In the genomic region with DNA sequence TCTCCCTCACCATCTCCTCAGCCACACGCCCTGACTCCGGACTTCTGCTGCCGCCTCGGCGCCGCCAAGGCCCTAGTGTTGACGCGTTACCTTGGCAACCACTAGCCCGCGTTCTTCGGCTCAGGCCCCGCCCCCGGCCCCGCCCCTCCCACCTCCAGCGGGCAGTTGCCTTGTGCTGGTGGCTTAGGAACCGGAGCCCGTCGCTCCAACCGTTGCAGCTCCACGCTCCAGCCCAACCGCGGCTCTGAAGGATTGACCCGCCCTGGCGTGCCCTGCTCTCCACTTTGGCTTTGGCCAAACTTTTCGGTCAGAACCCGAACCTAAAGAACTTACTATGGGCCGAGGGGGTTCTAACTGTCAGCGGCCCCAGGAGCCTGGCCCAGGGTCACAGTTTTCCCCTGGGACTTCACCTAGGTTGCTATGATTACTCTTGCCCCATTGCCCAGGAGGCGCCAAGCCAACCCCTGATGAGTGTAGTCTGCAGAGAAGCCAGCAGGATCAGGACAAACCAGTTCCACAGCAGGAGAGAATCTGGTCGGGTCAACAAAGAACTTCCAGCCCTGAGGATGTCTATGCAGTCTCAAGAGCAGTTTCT, we compare ENCODE assay signal across 8 cellular contexts. TPM values are rescaled to one million over a fixed set of nuclear protein-coding genes. Genes with fewer than 3 reads are reported as not detected.
DNase-seq lines count a peak whose midpoint lies in the region; TF ChIP-seq lines count a peak whose summit lies in the region.
"Had no signal": no experiment of that assay in that cellular context is flagged by ENCODE, and none has a peak within 500 bp of the region (broad histone marks: within the 10 kb centered on the region; RNA-seq: fewer than 3 reads in every experiment).

A gene with protein sequence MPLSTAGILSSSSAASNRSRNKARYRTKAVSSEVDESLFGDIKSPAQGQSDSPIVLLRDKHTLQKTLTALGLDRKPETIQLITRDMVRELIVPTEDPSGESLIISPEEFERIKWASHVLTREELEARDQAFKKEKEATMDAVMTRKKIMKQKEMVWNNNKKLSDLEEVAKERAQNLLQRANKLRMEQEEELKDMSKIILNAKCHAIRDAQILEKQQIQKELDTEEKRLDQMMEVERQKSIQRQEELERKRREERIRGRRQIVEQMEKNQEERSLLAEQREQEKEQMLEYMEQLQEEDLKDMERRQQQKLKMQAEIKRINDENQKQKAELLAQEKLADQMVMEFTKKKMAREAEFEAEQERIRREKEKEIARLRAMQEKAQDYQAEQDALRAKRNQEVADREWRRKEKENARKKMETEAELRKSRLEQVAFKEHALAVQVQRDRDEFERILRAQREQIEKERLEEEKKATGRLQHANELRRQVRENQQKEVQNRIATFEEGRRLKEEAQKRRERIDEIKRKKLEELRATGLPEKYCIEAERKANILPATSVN (minus strand): TSS at position 80 of the 595 bp plus-strand sequence. CDS start 67 bp downstream, at position 13.

- H2BK120ac ChIP-seq in H9 (ENCODE audit: low read depth, low read length, poor library complexity, severe bottlenecking) (peak within 1 kb of the TSS; percentile 98), mesendoderm (ENCODE audit: low read depth, low read length) (no peak within 1 kb of the TSS)

- peak within 1 kb of the TSS; percentile 43 to 64 for H3K4me3 Mint-ChIP-seq in H9

- H4K20me1 ChIP-seq in H9 (ENCODE audit: control insufficient read depth, insufficient read depth, insufficient read length), result no peaks in the 10 kb centered on the region

- H3K23me2 ChIP-seq in H9 (ENCODE audit: insufficient read length, low read depth, low read length, poor library complexity, severe bottlenecking), result peaks cover 4% of the 10 kb centered on the region

- peaks cover 0 to 6% (median 0%) of the 10 kb centered on the region in 3 experiments; a peak in 3 of 7 replicates for H3K36me3 Mint-ChIP-seq in H9 (ENCODE audit: insufficient read depth in 1 of 3, low read depth in 3 of 3)

- H4K8ac ChIP-seq in H9 (replicated peaks; ENCODE audit: insufficient read length, low read depth, low read length) (no peak within 1 kb of the TSS), mesendoderm (ENCODE audit: low read depth, low read length) (no peak within 1 kb of the TSS)

- H3K9me3 Mint-ChIP-seq in H9, result peaks cover 7 to 8% of the 10 kb centered on the region in 2 experiments; a peak in 4 of 5 replicates

- H4K91ac ChIP-seq in H9 (ENCODE audit: insufficient read length, low read depth, low read length), result no peak within 1 kb of the TSS

- no peaks in the 10 kb centered on the region; the same call in 1 of the 2 replicates for H3K4me1 ChIP-seq in H9 (ENCODE audit: insufficient read depth, low read length)
- peaks cover 3% of the 10 kb centered on the region for H3K4me1 ChIP-seq in ectodermal cell (ENCODE audit: control insufficient read depth, insufficient read depth, low read length)
- H3K4me1 ChIP-seq in mesendoderm (ENCODE audit: control insufficient read depth, low read depth, low read length), result peaks cover 9% of the 10 kb centered on the region

- DNase-seq in H9 (peak; percentile 97), NCI-H226 (peak; percentile 35), mesendoderm (peak; percentile 98), SKM-1 (lab: John Stamatoyannopoulos, UW; ENCODE audit: unreplicated experiment) (no peak)
- DNase-seq in stimulated activated naive CD4-positive, alpha-beta T cell (lab: John Stamatoyannopoulos, UW), result no peak
- DNase-seq in stimulated activated CD4-positive, alpha-beta T cell treated with anti-CD3 and anti-CD28 coated beads, Interleukin-2, amount 100 ng/mL, for 48 hours, result no peak

- no peak within 1 kb of the TSS for H2BK20ac ChIP-seq in H9 (ENCODE audit: low read depth, low read length, poor library complexity, severe bottlenecking)

- peak within 1 kb of the TSS; percentile 97 for H3T11ph ChIP-seq in H9 (ENCODE audit: low read length)

- H2BK5ac ChIP-seq in H9 (ENCODE audit: insufficient read length, low read length) (no peak within 1 kb of the TSS), mesendoderm (ENCODE audit: low read length) (peak within 1 kb of the TSS; percentile 17)

- no CpG with 5 or more reads among the region's 30 CpGs for WGBS in H9 (ENCODE audit: extremely low coverage, insufficient read length, low lambda C conversion rate)
- 7% methylated on average over 30 of the region's 30 CpGs for WGBS in ectodermal cell, 2 experiments
- WGBS in mesendoderm (ENCODE audit: extremely low coverage, insufficient coverage, low lambda C conversion rate), result no CpG with 5 or more reads among the region's 30 CpGs

- H3K56ac ChIP-seq in H9 (ENCODE audit: insufficient read length, low read depth, low read length) (no peak within 1 kb of the TSS), mesendoderm (ENCODE audit: low read length) (peak within 1 kb of the TSS; percentile 76)

- H3K36me3 ChIP-seq in ectodermal cell (ENCODE audit: control insufficient read depth, insufficient read depth, low read length) (no peaks in the 10 kb centered on the region), mesendoderm (ENCODE audit: control insufficient read depth, insufficient read depth, low read length) (no peaks in the 10 kb centered on the region)

- H3K4me3 ChIP-seq in ectodermal cell (ENCODE audit: insufficient read depth, low read depth, low read length), result peak within 1 kb of the TSS; percentile 9
- no peak within 1 kb of the TSS for H3K4me3 ChIP-seq in mesendoderm (ENCODE audit: low read length)

- H3K27me3 Mint-ChIP-seq in H9 (ENCODE audit: low read depth), result peaks cover 36% of the 10 kb centered on the region

- no peak within 1 kb of the TSS for H2BK15ac ChIP-seq in H9 (ENCODE audit: low read depth, low read length)
- no peak within 1 kb of the TSS for H2BK15ac ChIP-seq in mesendoderm (replicated peaks; ENCODE audit: low read depth)

- H3K79me2 ChIP-seq in H9 (ENCODE audit: insufficient read depth, low read length) (no peaks in the 10 kb centered on the region), mesendoderm (ENCODE audit: control insufficient read depth, insufficient read depth, low read length) (no peaks in the 10 kb centered on the region)

- H2BK12ac ChIP-seq in H9 (ENCODE audit: insufficient read length, low read depth, low read length), result peak within 1 kb of the TSS; percentile 28

- no peak within 1 kb of the TSS for H3K27ac ChIP-seq in H9 (ENCODE audit: insufficient read length, low read depth, low read length)
- H3K27ac ChIP-seq in ectodermal cell (ENCODE audit: insufficient read depth, low read depth, low read length, poor library complexity, severe bottlenecking), result peak within 1 kb of the TSS; percentile 60
- H3K27ac ChIP-seq in mesendoderm (ENCODE audit: low read depth, low read length), result peak within 1 kb of the TSS; percentile 53

- H3K4me2 ChIP-seq in H9 (ENCODE audit: insufficient read depth, insufficient read length, low read length) (peak within 1 kb of the TSS; percentile 56), mesendoderm (ENCODE audit: low read length) (peak within 1 kb of the TSS; percentile 64)

- peak within 1 kb of the TSS; percentile 96 for H3K18ac ChIP-seq in H9 (ENCODE audit: insufficient read length, low read depth, low read length)
- H3K18ac ChIP-seq in mesendoderm (ENCODE audit: low read length), result peak within 1 kb of the TSS; percentile 56

- no peak for TF ChIP-seq CTCF in H9 (conservative IDR thresholded peaks at IDR 0.05)

- H3K79me1 ChIP-seq in H9 (ENCODE audit: insufficient read depth, low read depth, low read length, poor library complexity, severe bottlenecking) (no peaks in the 10 kb centered on the region), mesendoderm (ENCODE audit: low read length) (no peaks in the 10 kb centered on the region)

- peak within 1 kb of the TSS; percentile 38 to 95 (median 71); a peak in 4 of 7 replicates for H3K27ac Mint-ChIP-seq in H9

- peaks cover 16% of the 10 kb centered on the region in 2 experiments for H3K4me1 Mint-ChIP-seq in H9

- H3K4ac ChIP-seq in H9 (ENCODE audit: low read depth, low read length) (peak within 1 kb of the TSS; percentile 86; the same call in 1 of the 2 replicates), mesendoderm (ENCODE audit: low read depth, low read length) (no peak within 1 kb of the TSS)

- no peak within 1 kb of the TSS for H3K23ac ChIP-seq in H9 (ENCODE audit: insufficient read length, low read depth, low read length)
- H3K23ac ChIP-seq in mesendoderm (ENCODE audit: low read length), result no peak within 1 kb of the TSS

- H3K9me3 ChIP-seq in H9 (ENCODE audit: control insufficient read depth, low read depth, low read length) (no peaks in the 10 kb centered on the region), ectodermal cell (ENCODE audit: control insufficient read depth, low read length) (no peaks in the 10 kb centered on the region)

- H4K5ac ChIP-seq in H9 (ENCODE audit: insufficient read length, low read depth, low read length) (no peak within 1 kb of the TSS), mesendoderm (ENCODE audit: low read length) (no peak within 1 kb of the TSS)

- H3K27me3 ChIP-seq in H9 (ENCODE audit: insufficient read depth, low read length), result no peaks in the 10 kb centered on the region
- peaks cover 10% of the 10 kb centered on the region for H3K27me3 ChIP-seq in ectodermal cell (ENCODE audit: control insufficient read depth, insufficient read depth, low read length, poor library complexity, severe bottlenecking)
- H3K27me3 ChIP-seq in mesendoderm (ENCODE audit: insufficient read depth, low read length, poor library complexity), result no peaks in the 10 kb centered on the region

- H2AFZ ChIP-seq in H9 (ENCODE audit: low read length), result peak within 1 kb of the TSS; percentile 34

- H3K9ac ChIP-seq in H9 (ENCODE audit: extremely low read depth, insufficient read length, low read length), result no peak within 1 kb of the TSS
- H3K9ac ChIP-seq in mesendoderm (ENCODE audit: low read length), result peak within 1 kb of the TSS; percentile 49

- H3K14ac ChIP-seq in H9 (ENCODE audit: insufficient read depth, low read length), result peak within 1 kb of the TSS; percentile 89; the same call in 1 of the 2 replicates

- H2AK5ac ChIP-seq in H9 (ENCODE audit: insufficient read length, low read length), result no peak within 1 kb of the TSS
- no peak within 1 kb of the TSS for H2AK5ac ChIP-seq in mesendoderm (ENCODE audit: low read length)

RNA-seq across cellular contexts. Expression of the gene that starts here (rescaled TPM):
- total RNA-seq in H9 (2021), result 0.53 and 0.85 TPM in 2 replicates
- polyA plus RNA-seq in ectodermal cell (2013, experiment 1 of 4), result 0.65 TPM
- 0.34 TPM for polyA plus RNA-seq in ectodermal cell (2013, experiment 2 of 4)
- polyA plus RNA-seq in ectodermal cell (2013, experiment 3 of 4), result 0.64 TPM
- polyA plus RNA-seq in ectodermal cell (2013, experiment 4 of 4), result 0.16 TPM
- 0.51 TPM for polyA plus RNA-seq in mesendoderm (2013, experiment 1 of 2)
- polyA plus RNA-seq in mesendoderm (2013, experiment 2 of 2), result 0.60 TPM
- total RNA-seq: myocyte had no signal

Comparison
In these comparisons a context has a peak if more than half of its experiments do, and no peak if none do; other contexts are left out.
1. Peak in DNase-seq and H3K4me2 ChIP-seq in H9; RNA of the gene not detected or under 1 TPM.
2. DNase-seq: peak in NCI-H226 (single experiment) and mesendoderm (single experiment); none in SKM-1 (single experiment), stimulated activated naive CD4-positive, alpha-beta T cell (0 of 6) and stimulated activated CD4-positive, alpha-beta T cell treated with anti-CD3 and anti-CD28 coated beads, Interleukin-2, amount 100 ng/mL, for 48 hours (0 of 2).